In genomic region chr4:154618708-154619315, GRCh38 we compare ENCODE assay signal across 8 cellular contexts. TPM values are rescaled to one million over a fixed set of nuclear protein-coding genes. Genes with fewer than 3 reads are reported as not detected.
DNase-seq lines count a peak whose midpoint lies in the region; ATAC-seq and TF ChIP-seq lines count a peak whose summit lies in the region.

No MANE protein-coding gene starts in this region.

- H3K27me3 ChIP-seq in heart left ventricle (no peaks in the 10 kb centered on the region), MM.1S (replicated peaks; ENCODE audit: insufficient read depth, low read length) (peaks cover 4% of the 10 kb centered on the region; the same call in 1 of the 2 replicates), lower lobe of right lung (ENCODE audit: low read depth) (no peaks in the 10 kb centered on the region)

- H3K36me3 Mint-ChIP-seq in HFFc6 (ENCODE audit: low read depth) (no peaks in the 10 kb centered on the region), WTC11 (no peaks in the 10 kb centered on the region)

- H4K20me1 ChIP-seq in MM.1S (ENCODE audit: insufficient read depth, low read length), result no peaks in the 10 kb centered on the region

- no peaks in the 10 kb centered on the region for H3K79me2 ChIP-seq in MM.1S (ENCODE audit: low read length)

- POLR2A ChIA-PET in WTC11 (lab: Charles Lee), result no interaction called here

- H3K9me3 Mint-ChIP-seq in HFFc6 (no peaks in the 10 kb centered on the region), WTC11 (no peaks in the 10 kb centered on the region)

- ATAC-seq in heart left ventricle (no peak), Right ventricle myocardium inferior (no peak), WTC11 (peak; percentile 92), lower lobe of right lung (peak; percentile 61 to 76)

- H3K27ac ChIP-seq in heart left ventricle (no peak overlapping the region), MM.1S (ENCODE audit: low read length) (no peak overlapping the region), lower lobe of right lung (no peak overlapping the region)

- no peak overlapping the region for H3K4me3 Mint-ChIP-seq in HFFc6
- no peak overlapping the region for H3K4me3 Mint-ChIP-seq in WTC11

- H3K4me2 ChIP-seq in MM.1S (ENCODE audit: low read depth, low read length), result no peak overlapping the region

- H3K4me1 ChIP-seq in heart left ventricle, result peaks cover 0 to 9% (median 0%) of the 10 kb centered on the region in 12 donors
- H3K4me1 ChIP-seq in MM.1S (ENCODE audit: low read length), result peaks cover 12% of the 10 kb centered on the region
- H3K4me1 ChIP-seq in lower lobe of right lung, result no peaks in the 10 kb centered on the region

- intact Hi-C loops in heart left ventricle (cut with DNase I), result loop anchor here in 5 of 10 donors (1.0 to 5.0 kb wide), 4 partner anchors 62 to 67 kb away; partner anchors contain the start of gene PLRG1 (in 1 of the 5)
- intact Hi-C loops in Right ventricle myocardium inferior (cut with DNase I), result no loop called here
- intact Hi-C loops in lower lobe of right lung (cut with DNase I), result loop anchor here (10.0 kb wide), 1 partner anchor 64 kb away; the partner anchor contains the start of gene PLRG1

- CTCF ChIA-PET in WTC11 (lab: Charles Lee), result interaction anchor here (0.6 to 5.9 kb wide), 37 partner anchors 8 to 1789 kb away, joined by 3 to 145 read pairs (median 6); partner anchors contain the start of genes FGB, LRAT and PLRG1

- H3K9ac ChIP-seq in MM.1S (ENCODE audit: low read length), result no peak overlapping the region

- no peaks in the 10 kb centered on the region for H3K4me1 Mint-ChIP-seq in HFFc6 (ENCODE audit: low read depth)
- H3K4me1 Mint-ChIP-seq in WTC11, result peaks cover 18% of the 10 kb centered on the region

- 32 to 40% (median 34%) methylated on average over 4 of the region's 4 CpGs for WGBS in heart left ventricle, 4 donors

- no peaks in the 10 kb centered on the region for H3F3A ChIP-seq in MM.1S (ENCODE audit: insufficient read depth, low read length)

- H3K9me2 ChIP-seq in MM.1S (replicated peaks; ENCODE audit: insufficient read depth, low read length), result no peaks in the 10 kb centered on the region

- TF ChIP-seq CTCF in heart left ventricle (IDR thresholded peaks at IDR 0.05), result peak; percentile 20 to 61 (median 45)
- peak; percentile 81 for TF ChIP-seq CTCF in HFFc6 (IDR thresholded peaks at IDR 0.05)
- TF ChIP-seq CTCF in MM.1S (IDR thresholded peaks at IDR 0.05; ENCODE audit: low read length), result peak; percentile 79
- peak; percentile 51 for TF ChIP-seq CTCF in WTC11 (IDR thresholded peaks at IDR 0.05)
- peak; percentile 90 for TF ChIP-seq CTCF in choroid plexus epithelial cell (conservative IDR thresholded peaks at IDR 0.05; ENCODE audit: low read depth, low read length)
- TF ChIP-seq CTCF in lower lobe of right lung (IDR thresholded peaks at IDR 0.05), result peak; percentile 59

- H3K9me3 ChIP-seq in heart left ventricle, result no peaks in the 10 kb centered on the region
- H3K9me3 ChIP-seq in MM.1S (replicated peaks; ENCODE audit: insufficient read depth, low read length), result no peaks in the 10 kb centered on the region
- H3K9me3 ChIP-seq in lower lobe of right lung, result no peaks in the 10 kb centered on the region

- no peak overlapping the region for H2AFZ ChIP-seq in MM.1S (ENCODE audit: low read length)

- no peaks in the 10 kb centered on the region; the same call in 1 of the 2 replicates for H3K27me3 Mint-ChIP-seq in HFFc6 (ENCODE audit: insufficient read depth)
- no peaks in the 10 kb centered on the region; the same call in 1 of the 2 replicates for H3K27me3 Mint-ChIP-seq in WTC11 (ENCODE audit: low read depth)

- H3K36me3 ChIP-seq in heart left ventricle (no peaks in the 10 kb centered on the region), MM.1S (replicated peaks; ENCODE audit: insufficient read depth, low read length) (no peaks in the 10 kb centered on the region), lower lobe of right lung (no peaks in the 10 kb centered on the region)

- no peak for TF ChIP-seq POLR2A in heart left ventricle (IDR thresholded peaks at IDR 0.05)

- H3K27ac Mint-ChIP-seq in HFFc6, result no peak overlapping the region
- no peak overlapping the region for H3K27ac Mint-ChIP-seq in WTC11

- H3K4me3 ChIP-seq in heart left ventricle (no peak overlapping the region), MM.1S (ENCODE audit: low read length) (no peak overlapping the region), choroid plexus epithelial cell (ENCODE audit: low read depth, low read length) (no peak overlapping the region), lower lobe of right lung (no peak overlapping the region)

- DNase-seq in heart left ventricle (peak in 1 of 5 donors; percentile 29), Right ventricle myocardium inferior (ENCODE audit: missing footprints) (no peak), HFFc6 (peak; percentile 28), MM.1S (peak; percentile 56), WTC11 (ENCODE audit: low spot score) (peak; percentile 74), choroid plexus epithelial cell (ENCODE audit: low read depth) (peak; percentile 76), lower lobe of right lung (peak; percentile 65)
- peak; percentile 5 for DNase-seq in stimulated activated naive CD4-positive, alpha-beta T cell treated with Interleukin-2 at 50 U/mL for 16 hours (lab: John Stamatoyannopoulos, UW)

TF ChIP-seq in WTC11, 78 proteins besides CTCF, POLR2A, EP300 and RAD21:
- TF ChIP-seq TP53 (CRISPR knock-in tag; IDR thresholded peaks at IDR 0.05) (no peak), MXD4 (CRISPR knock-in tag; IDR thresholded peaks at IDR 0.05; ENCODE audit: borderline replicate concordance) (no peak), IRF2 (CRISPR knock-in tag; IDR thresholded peaks at IDR 0.05; ENCODE audit: borderline replicate concordance, low read depth) (no peak), JUN (CRISPR knock-in tag; IDR thresholded peaks at IDR 0.05) (no peak), RELA (CRISPR knock-in tag; IDR thresholded peaks at IDR 0.05; ENCODE audit: borderline replicate concordance) (no peak), FOXJ3 (CRISPR knock-in tag; IDR thresholded peaks at IDR 0.05; ENCODE audit: borderline replicate concordance) (no peak), ZNF219 (CRISPR knock-in tag; IDR thresholded peaks at IDR 0.05; ENCODE audit: borderline replicate concordance) (no peak), SOX15 (CRISPR knock-in tag; IDR thresholded peaks at IDR 0.05) (no peak)
- TF ChIP-seq, protein P1, sequence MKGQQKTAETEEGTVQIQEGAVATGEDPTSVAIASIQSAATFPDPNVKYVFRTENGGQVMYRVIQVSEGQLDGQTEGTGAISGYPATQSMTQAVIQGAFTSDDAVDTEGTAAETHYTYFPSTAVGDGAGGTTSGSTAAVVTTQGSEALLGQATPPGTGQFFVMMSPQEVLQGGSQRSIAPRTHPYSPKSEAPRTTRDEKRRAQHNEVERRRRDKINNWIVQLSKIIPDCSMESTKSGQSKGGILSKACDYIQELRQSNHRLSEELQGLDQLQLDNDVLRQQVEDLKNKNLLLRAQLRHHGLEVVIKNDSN (CRISPR knock-in tag; IDR thresholded peaks at IDR 0.05), result no peak
- TF ChIP-seq, protein P2, sequence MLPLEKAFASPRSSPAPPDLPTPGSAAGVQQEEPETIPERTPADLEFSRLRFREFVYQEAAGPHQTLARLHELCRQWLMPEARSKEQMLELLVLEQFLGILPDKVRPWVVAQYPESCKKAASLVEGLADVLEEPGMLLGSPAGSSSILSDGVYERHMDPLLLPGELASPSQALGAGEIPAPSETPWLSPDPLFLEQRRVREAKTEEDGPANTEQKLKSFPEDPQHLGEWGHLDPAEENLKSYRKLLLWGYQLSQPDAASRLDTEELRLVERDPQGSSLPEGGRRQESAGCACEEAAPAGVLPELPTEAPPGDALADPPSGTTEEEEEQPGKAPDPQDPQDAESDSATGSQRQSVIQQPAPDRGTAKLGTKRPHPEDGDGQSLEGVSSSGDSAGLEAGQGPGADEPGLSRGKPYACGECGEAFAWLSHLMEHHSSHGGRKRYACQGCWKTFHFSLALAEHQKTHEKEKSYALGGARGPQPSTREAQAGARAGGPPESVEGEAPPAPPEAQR (CRISPR knock-in tag; IDR thresholded peaks at IDR 0.05), result no peak

RNA-seq across cellular contexts. Expression of gene FGG, which starts 6.4 kb away (rescaled TPM):
- total RNA-seq in heart left ventricle, result 1 to 10 TPM in 1 of 9 donors, under 1 TPM in 1, not detected in 7; 0.35 to 1.0 TPM
- polyA plus RNA-seq in heart left ventricle, result under 1 TPM in 1 of 2 donors, not detected in 1; 0.50 TPM
- not detected for total RNA-seq in Right ventricle myocardium inferior
- not detected for total RNA-seq in HFFc6 (2021; fragmentation: NEBNext Ultra II Directional; extraction: Animal tissue kit (Norgen Biotek cat#: 25700))
- 2.3 to 3.0 TPM (median 2.4 TPM) in 3 replicates for total RNA-seq in WTC11 (2021)
- total RNA-seq in lower lobe of right lung, result 236 TPM

RNA-seq across cellular contexts. Expression of gene FGA, which starts 28.3 kb away (rescaled TPM):
- total RNA-seq in heart left ventricle, result under 1 TPM in 2 of 9 donors, not detected in 7; 0.25 to 0.77 TPM
- polyA plus RNA-seq in heart left ventricle, result under 1 TPM in 1 of 2 donors, not detected in 1; 0.32 TPM
- total RNA-seq in Right ventricle myocardium inferior, result not detected
- total RNA-seq in HFFc6 (2021; fragmentation: NEBNext Ultra II Directional; extraction: Animal tissue kit (Norgen Biotek cat#: 25700)), result not detected
- 3.2 to 5.9 TPM (median 3.4 TPM) in 3 replicates for total RNA-seq in WTC11 (2021)
- 35.4 TPM for total RNA-seq in lower lobe of right lung

RNA-seq across cellular contexts. Expression of gene FGB, which starts 56.0 kb away (rescaled TPM):
- total RNA-seq in heart left ventricle (1 to 10 TPM in 1 of 9 donors, under 1 TPM in 1, not detected in 7; 0.25 to 1.6 TPM), Right ventricle myocardium inferior (not detected), WTC11 (2021) (2.0 to 3.5 TPM (median 2.3 TPM) in 3 replicates), lower lobe of right lung (0.95 TPM)
- under 1 TPM in 1 of 2 donors, not detected in 1; 0.46 TPM for polyA plus RNA-seq in heart left ventricle
- not detected for total RNA-seq in HFFc6 (2021; fragmentation: NEBNext Ultra II Directional; extraction: Animal tissue kit (Norgen Biotek cat#: 25700))

Comparison
In these comparisons a context has a peak if more than half of its experiments do, and no peak if none do; other contexts are left out.
1. ATAC-seq: peak in WTC11 (single experiment) and lower lobe of right lung (2 of 2); none in heart left ventricle (0 of 4) and Right ventricle myocardium inferior (single experiment).
2. RNA of gene FGG, which starts 6.4 kb away (total RNA-seq): 236 TPM in lower lobe of right lung (single experiment); 2.3 to 3.0 TPM in WTC11, 0.35 to 1.0 TPM in heart left ventricle, not detected in Right ventricle myocardium inferior (single experiment) and not detected in HFFc6; every median in the first group is over 10 times any median in the second.
3. Peak in every context shown above with its lines, with median percentiles within 50 percentile points of each other: CTCF ChIP-seq.